8 cellular contexts compared by ENCODE assay signal in genomic region chrX:47283015-47283771, GRCh38. TPM values are rescaled to one million over a fixed set of nuclear protein-coding genes. Genes with fewer than 3 reads are reported as not detected.
DNase-seq lines count a peak whose midpoint lies in the region; ATAC-seq lines count a peak whose summit lies in the region.

No MANE protein-coding gene starts in this region.

- no peaks in the 10 kb centered on the region for H3K27me3 ChIP-seq in H7 (ENCODE audit: control insufficient read depth, insufficient read depth, low read length)

- ATAC-seq in activated CD8-positive, alpha-beta T cell treated with anti-CD3 and anti-CD28 coated beads, Interleukin-2, amount 10 ng/mL, durations not matched to agents 7 days and 5 days: no peak
- ATAC-seq in HG03378 (IDR thresholded peaks at IDR 0.05; ENCODE audit: unreplicated experiment) (no peak), GM18511 (IDR thresholded peaks at IDR 0.05; ENCODE audit: unreplicated experiment) (no peak)

- DNase-seq in DMS 273 (lab: John Stamatoyannopoulos, UW; ENCODE audit: unreplicated experiment): peak; percentile 88
- peak; percentile 79 for DNase-seq in KBM-7
- peak; percentile 24 for DNase-seq in activated CD8-positive, alpha-beta T cell treated with anti-CD3 and anti-CD28 coated beads, Interleukin-2, amount 10 ng/mL, durations not matched to agents 7 days and 5 days
- DNase-seq in midbrain (lab: John Stamatoyannopoulos, UW): peak; percentile 2
- no peak for DNase-seq in H7
- DNase-seq in DMS114 treated with DMSO at 0.1 percent for 48 hours (lab: John Stamatoyannopoulos, UW; ENCODE audit: unreplicated experiment): no peak

- no peak overlapping the region for H3K27ac Mint-ChIP-seq in activated CD8-positive, alpha-beta T cell treated with anti-CD3 and anti-CD28 coated beads, Interleukin-2, amount 10 ng/mL, durations not matched to agents 7 days and 5 days

- H3K36me3 Mint-ChIP-seq in activated CD8-positive, alpha-beta T cell treated with anti-CD3 and anti-CD28 coated beads, Interleukin-2, amount 10 ng/mL, durations not matched to agents 7 days and 5 days (ENCODE audit: low read depth): no peaks in the 10 kb centered on the region

- H3K9me3 Mint-ChIP-seq in activated CD8-positive, alpha-beta T cell treated with anti-CD3 and anti-CD28 coated beads, Interleukin-2, amount 10 ng/mL, durations not matched to agents 7 days and 5 days (ENCODE audit: insufficient read depth): no peaks in the 10 kb centered on the region

- H3K4me3 ChIP-seq in H7 (ENCODE audit: insufficient read depth, low read depth, low read length): no peak overlapping the region

- H3K36me3 ChIP-seq in H7 (replicated peaks; ENCODE audit: control insufficient read depth, insufficient read depth, low read length): no peaks in the 10 kb centered on the region

- POLR2A ChIA-PET in activated CD8-positive, alpha-beta T cell treated with anti-CD3 and anti-CD28 coated beads, Interleukin-2, amount 10 ng/mL, durations not matched to agents 7 days and 5 days (lab: Charles Lee): no interaction called here

- no peaks in the 10 kb centered on the region for H3K27me3 Mint-ChIP-seq in activated CD8-positive, alpha-beta T cell treated with anti-CD3 and anti-CD28 coated beads, Interleukin-2, amount 10 ng/mL, durations not matched to agents 7 days and 5 days (ENCODE audit: low read depth)

- CTCF ChIA-PET in activated CD8-positive, alpha-beta T cell treated with anti-CD3 and anti-CD28 coated beads, Interleukin-2, amount 10 ng/mL, durations not matched to agents 7 days and 5 days (lab: Charles Lee): interaction anchor here (1.4 kb wide), 2 partner anchors 101 to 102 kb away, joined by 3 read pairs; no protein-coding TSS in a partner anchor

- in situ Hi-C loops in KBM-7 (cut with MboI; ENCODE audit: low pct_unique_long_range_greater_than_20kb, low sequenced_read_pairs): no loop called here

- H3K4me3 Mint-ChIP-seq in activated CD8-positive, alpha-beta T cell treated with anti-CD3 and anti-CD28 coated beads, Interleukin-2, amount 10 ng/mL, durations not matched to agents 7 days and 5 days: no peak overlapping the region

- peaks cover 2% of the 10 kb centered on the region for H3K4me1 Mint-ChIP-seq in activated CD8-positive, alpha-beta T cell treated with anti-CD3 and anti-CD28 coated beads, Interleukin-2, amount 10 ng/mL, durations not matched to agents 7 days and 5 days (ENCODE audit: low read depth)

RNA-seq across cellular contexts. Expression of gene USP11, which starts 50.4 kb away (rescaled TPM):
- 10 to 100 TPM; 55.3 to 60.9 TPM for total RNA-seq in activated CD8-positive, alpha-beta T cell treated with anti-CD3 and anti-CD28 coated beads, Interleukin-2, amount 10 ng/mL, durations not matched to agents 7 days and 5 days
- 97.8 and 105 TPM in 2 replicates for total RNA-seq in H7 (2014; rRNA removed; shearing (Covaris generic))

Comparison
In these comparisons a context has a peak if more than half of its experiments do, and no peak if none do; other contexts are left out.
1. DNase-seq: peak in DMS 273 (single experiment), KBM-7 (single experiment), activated CD8-positive, alpha-beta T cell treated with anti-CD3 and anti-CD28 coated beads, Interleukin-2, amount 10 ng/mL, durations not matched to agents 7 days and 5 days (single experiment) and midbrain (single experiment); none in H7 (single experiment) and DMS114 treated with DMSO at 0.1 percent for 48 hours (single experiment).